Comparison of ENCODE assay signal across 1 cellular context in genomic region chr6:169751242-169752073, GRCh38.
A peak's percentile ranks its signal among the peaks of the same experiment; 100 is the strongest.
TF ChIP-seq lines count a peak whose summit lies in the region.

Gene DYNLT2, minus strand, starts transcription at chr6:169751572. Its CDS starts 114 bp downstream, at chr6:169751458.
Gene ERMARD, plus strand, starts transcription at chr6:169751622. Its CDS starts 36 bp downstream, at chr6:169751658.

TF ChIP-seq in HepG2, 621 proteins besides CTCF, POLR2A, EP300 and RAD21 (continued from another document and continues in another):
- no peak for TF ChIP-seq SNAPC4 (CRISPR knock-in tag; IDR thresholded peaks at IDR 0.05)
- TF ChIP-seq ZNF781 (CRISPR knock-in tag; IDR thresholded peaks at IDR 0.05; ENCODE audit: borderline replicate concordance, not compliant biosample characterization), result peak; percentile 87
- peak; percentile 90; the same call in 1 of the 2 replicates for TF ChIP-seq ZNF580 (CRISPR knock-in tag; IDR thresholded peaks at IDR 0.05; ENCODE audit: borderline replicate concordance, low read depth)
- peak; percentile 96 for TF ChIP-seq KLF12 (CRISPR knock-in tag; IDR thresholded peaks at IDR 0.05; ENCODE audit: borderline replicate concordance)
- TF ChIP-seq ZNF629 (CRISPR knock-in tag; conservative IDR thresholded peaks at IDR 0.05), result peak; percentile 62; the same call in 1 of the 2 replicates
- TF ChIP-seq HNF4A (CRISPR knock-in tag; IDR thresholded peaks at IDR 0.05), result peak; percentile 5
- peak; percentile 98 for TF ChIP-seq ZBTB3 (CRISPR knock-in tag; IDR thresholded peaks at IDR 0.05; ENCODE audit: borderline replicate concordance, low read depth)
- TF ChIP-seq ZNF143 (CRISPR knock-in tag; IDR thresholded peaks at IDR 0.05), result peak; percentile 61; the same call in 1 of the 2 replicates
- peak; percentile 85 for TF ChIP-seq RXRA (CRISPR knock-in tag; IDR thresholded peaks at IDR 0.05)
- TF ChIP-seq ZBED4 (CRISPR knock-in tag; IDR thresholded peaks at IDR 0.05; ENCODE audit: borderline replicate concordance), result peak; percentile 94
- peak; percentile 83; the same call in 1 of the 2 replicates for TF ChIP-seq ZNF367 (CRISPR knock-in tag; IDR thresholded peaks at IDR 0.05; ENCODE audit: borderline replicate concordance)
- peak; percentile 72 for TF ChIP-seq ZNF710 (CRISPR knock-in tag; IDR thresholded peaks at IDR 0.05; ENCODE audit: borderline replicate concordance)
- TF ChIP-seq KDM6A (CRISPR knock-in tag; IDR thresholded peaks at IDR 0.05; ENCODE audit: low read depth), result 0 out of 2 replicates have a peak, but pooled peaks have one; percentile 29
- 0 out of 2 replicates have a peak, but pooled peaks have one; percentile 11 for TF ChIP-seq FOXK2 (IDR thresholded peaks at IDR 0.05)
- TF ChIP-seq ZNF263 (CRISPR knock-in tag; IDR thresholded peaks at IDR 0.05), result peak; percentile 88
- TF ChIP-seq NR2C2 (CRISPR knock-in tag; IDR thresholded peaks at IDR 0.05; ENCODE audit: borderline replicate concordance), result peak; percentile 94
- TF ChIP-seq SUZ12 (IDR thresholded peaks at IDR 0.05; ENCODE audit: low read depth, low read length), result no peak
- peak; percentile 87 for TF ChIP-seq PRDM10 (CRISPR knock-in tag; IDR thresholded peaks at IDR 0.05; ENCODE audit: low read depth)
- peak; percentile 98 for TF ChIP-seq ZBTB2 (CRISPR knock-in tag; IDR thresholded peaks at IDR 0.05; ENCODE audit: low read depth)
- TF ChIP-seq NR2F2 (IDR thresholded peaks at IDR 0.05; ENCODE audit: borderline replicate concordance, low read depth), result peak; percentile 44; the same call in 1 of the 2 replicates
- TF ChIP-seq ZNF615 (CRISPR knock-in tag; IDR thresholded peaks at IDR 0.05; ENCODE audit: borderline replicate concordance), result peak; percentile 95; the same call in 1 of the 2 replicates
- no peak for TF ChIP-seq ZMAT5 (CRISPR knock-in tag; IDR thresholded peaks at IDR 0.05; ENCODE audit: borderline replicate concordance, low read depth)
- no peak for TF ChIP-seq SMAD9 (CRISPR knock-in tag; IDR thresholded peaks at IDR 0.05)
- TF ChIP-seq ZNF512 (CRISPR knock-in tag; IDR thresholded peaks at IDR 0.05), result peak; percentile 57; the same call in 1 of the 2 replicates
- peak; percentile 94 for TF ChIP-seq ZNF564 (CRISPR knock-in tag; IDR thresholded peaks at IDR 0.05)
- peak; percentile 99 for TF ChIP-seq ATF7-NPFF (CRISPR knock-in tag; IDR thresholded peaks at IDR 0.05; ENCODE audit: low read depth)
- no peak; the same call in 1 of the 2 replicates for TF ChIP-seq ZNF672 (CRISPR knock-in tag; IDR thresholded peaks at IDR 0.05)
- no peak for TF ChIP-seq CC2D1A (CRISPR knock-in tag; IDR thresholded peaks at IDR 0.05)
- no peak for TF ChIP-seq ZNF496 (CRISPR knock-in tag; IDR thresholded peaks at IDR 0.05; ENCODE audit: insufficient replicate concordance)
- TF ChIP-seq ZNF747 (CRISPR knock-in tag; IDR thresholded peaks at IDR 0.05; ENCODE audit: borderline replicate concordance), result peak; percentile 96
- peak; percentile 84 for TF ChIP-seq HNRNPL (IDR thresholded peaks at IDR 0.05; ENCODE audit: low read depth, low read length)
- peak; percentile 99 for TF ChIP-seq UBTF (CRISPR knock-in tag; IDR thresholded peaks at IDR 0.05)
- TF ChIP-seq MLX (CRISPR knock-in tag; IDR thresholded peaks at IDR 0.05), result peak; percentile 64; the same call in 1 of the 2 replicates
- no peak for TF ChIP-seq HNRNPH1 (optimal IDR thresholded peaks at IDR 0.05; ENCODE audit: low read depth, low read length)
